Comparison of ENCODE assay signal across 8 cellular contexts in genomic region chr16:56964243-56965148, GRCh38. TPM values are rescaled to one million over a fixed set of nuclear protein-coding genes. Genes with fewer than 3 reads are reported as not detected.
DNase-seq lines count a peak whose midpoint lies in the region; ATAC-seq and TF ChIP-seq lines count a peak whose summit lies in the region.

No MANE protein-coding gene starts in this region.

- H3K4me1 ChIP-seq in PC-9 (replicated peaks; ENCODE audit: insufficient read depth), result peaks cover 17% of the 10 kb centered on the region

- no peaks in the 10 kb centered on the region for H3K27me3 ChIP-seq in PC-9 (ENCODE audit: insufficient read depth, low read depth)

- no peak overlapping the region for H3K4me3 Mint-ChIP-seq in activated T-cell treated with anti-CD3 and anti-CD28 coated beads, Interleukin-2, amount 50 U/mL, for 4 hours
- H3K4me3 Mint-ChIP-seq in neural crest cell, result no peak overlapping the region
- H3K4me3 Mint-ChIP-seq in stimulated activated naive CD8-positive, alpha-beta T cell treated with anti-CD3 and anti-CD28 coated beads, Interleukin-15, amount 100 ng/mL, for 72 hours, result peak overlapping the region in 1 of 2 donors; percentile 12

- H3F3A ChIP-seq in PC-9 (ENCODE audit: insufficient read depth, low read depth), result peaks cover 11% of the 10 kb centered on the region

- H3K36me3 ChIP-seq in PC-9 (ENCODE audit: low read depth), result no peaks in the 10 kb centered on the region

- POLR2A ChIA-PET in PC-9 (lab: Charles Lee; ENCODE audit: unreplicated experiment), result interaction anchor here (0.6 kb wide), 1 partner anchor 20 kb away, joined by 3 read pairs; no protein-coding TSS in a partner anchor

- no peaks in the 10 kb centered on the region for H3K27me3 Mint-ChIP-seq in activated T-cell treated with anti-CD3 and anti-CD28 coated beads, Interleukin-2, amount 50 U/mL, for 4 hours (ENCODE audit: low read depth)
- no peaks in the 10 kb centered on the region for H3K27me3 Mint-ChIP-seq in neural crest cell (ENCODE audit: low read depth)
- H3K27me3 Mint-ChIP-seq in stimulated activated naive CD8-positive, alpha-beta T cell treated with anti-CD3 and anti-CD28 coated beads, Interleukin-15, amount 100 ng/mL, for 72 hours, result no peaks in the 10 kb centered on the region

- peaks cover 19% of the 10 kb centered on the region for H3K4me1 Mint-ChIP-seq in activated T-cell treated with anti-CD3 and anti-CD28 coated beads, Interleukin-2, amount 50 U/mL, for 4 hours (ENCODE audit: low read depth)
- H3K4me1 Mint-ChIP-seq in neural crest cell, result no peaks in the 10 kb centered on the region
- peaks cover 29% of the 10 kb centered on the region for H3K4me1 Mint-ChIP-seq in stimulated activated naive CD8-positive, alpha-beta T cell treated with anti-CD3 and anti-CD28 coated beads, Interleukin-15, amount 100 ng/mL, for 72 hours

- no peaks in the 10 kb centered on the region for H3K36me3 Mint-ChIP-seq in activated T-cell treated with anti-CD3 and anti-CD28 coated beads, Interleukin-2, amount 50 U/mL, for 4 hours (ENCODE audit: insufficient read depth)
- no peaks in the 10 kb centered on the region for H3K36me3 Mint-ChIP-seq in neural crest cell (ENCODE audit: low read depth)

- ATAC-seq in HG02885 (IDR thresholded peaks at IDR 0.05; ENCODE audit: poor library complexity, unreplicated experiment) (peak; percentile 65), HG02571 (IDR thresholded peaks at IDR 0.05; ENCODE audit: unreplicated experiment) (no peak)
- peak; percentile 91 to 92 for ATAC-seq in activated T-cell treated with anti-CD3 and anti-CD28 coated beads, Interleukin-2, amount 50 U/mL, for 4 hours
- ATAC-seq in stimulated activated naive CD8-positive, alpha-beta T cell treated with anti-CD3 and anti-CD28 coated beads, Interleukin-15, amount 100 ng/mL, for 72 hours, result peak; percentile 88

- no peaks in the 10 kb centered on the region for H3K9me3 ChIP-seq in PC-9 (ENCODE audit: insufficient read depth, low read depth)

- no peak overlapping the region for H2AFZ ChIP-seq in PC-9

- intact Hi-C loops in PC-9 (cut with micrococcal nuclease; ENCODE audit: unreplicated experiment), result no loop called here

- CTCF ChIA-PET in PC-9 (lab: Charles Lee), result interaction anchor here (0.7 to 1.2 kb wide), 3 partner anchors 10 to 49 kb away, joined by 3 read pairs; no protein-coding TSS in a partner anchor

- TF ChIP-seq CTCF in GM12801 (IDR thresholded peaks at IDR 0.05; ENCODE audit: extremely low read depth, insufficient read length) (peak; percentile 91), PC-9 (conservative IDR thresholded peaks at IDR 0.05) (peak; percentile 96), fibroblast of mammary gland (conservative IDR thresholded peaks at IDR 0.05; ENCODE audit: control insufficient read depth, insufficient read depth, low read depth, low read length) (peak; percentile 78), neural crest cell (conservative IDR thresholded peaks at IDR 0.05) (peak; percentile 85)

- peak overlapping the region; percentile 38; the same call in 1 of the 2 replicates for H3K27ac ChIP-seq in PC-9

- no TSS peak for BruUV-seq in PC-9 (replicated peaks; lab: Mats Ljungman, UMichigan)

- H3K4me2 ChIP-seq in PC-9, result peak overlapping the region; percentile 31; the same call in 1 of the 2 replicates

- H4K20me1 ChIP-seq in PC-9 (ENCODE audit: insufficient read depth), result no peaks in the 10 kb centered on the region

- H3K27ac Mint-ChIP-seq in neural crest cell (ENCODE audit: unreplicated experiment), result peak overlapping the region; percentile 39
- peak overlapping the region; percentile 90 to 93 for H3K27ac Mint-ChIP-seq in stimulated activated naive CD8-positive, alpha-beta T cell treated with anti-CD3 and anti-CD28 coated beads, Interleukin-15, amount 100 ng/mL, for 72 hours

- peak; percentile 77 to 78 for DNase-seq in PC-9
- peak; percentile 97 for DNase-seq in activated T-cell treated with anti-CD3 and anti-CD28 coated beads, Interleukin-2, amount 50 U/mL, for 4 hours
- peak; percentile 92 for DNase-seq in fibroblast of mammary gland (ENCODE audit: low read depth)
- peak; percentile 95 for DNase-seq in neural crest cell (ENCODE audit: low read depth, low spot score)
- peak; percentile 92 to 94 for DNase-seq in stimulated activated naive CD8-positive, alpha-beta T cell treated with anti-CD3 and anti-CD28 coated beads, Interleukin-15, amount 100 ng/mL, for 72 hours

- H3K9me3 Mint-ChIP-seq in activated T-cell treated with anti-CD3 and anti-CD28 coated beads, Interleukin-2, amount 50 U/mL, for 4 hours, result no peaks in the 10 kb centered on the region
- no peaks in the 10 kb centered on the region for H3K9me3 Mint-ChIP-seq in neural crest cell
- no peaks in the 10 kb centered on the region for H3K9me3 Mint-ChIP-seq in stimulated activated naive CD8-positive, alpha-beta T cell treated with anti-CD3 and anti-CD28 coated beads, Interleukin-15, amount 100 ng/mL, for 72 hours

- no peaks in the 10 kb centered on the region for H3K9me2 ChIP-seq in PC-9 (ENCODE audit: insufficient read depth)

- H3K4me3 ChIP-seq in PC-9 (no peak overlapping the region), fibroblast of mammary gland (ENCODE audit: control insufficient read depth, low read depth, low read length) (no peak overlapping the region)

- H3K79me2 ChIP-seq in PC-9 (ENCODE audit: low read depth), result no peaks in the 10 kb centered on the region

RNA-seq across cellular contexts. Expression of gene CETP, which starts 2.7 kb away (rescaled TPM):
- total RNA-seq in PC-9 (2021), result not detected in 2 replicates
- total RNA-seq in activated T-cell treated with anti-CD3 and anti-CD28 coated beads, Interleukin-2, amount 50 U/mL, for 4 hours, result under 1 TPM in 1 of 3 donors, not detected in 2; 0.11 TPM
- not detected in 2 replicates for total RNA-seq in neural crest cell

RNA-seq across cellular contexts. Expression of gene NLRC5, which starts 24.9 kb away (rescaled TPM):
- total RNA-seq in PC-9 (2021) (21.9 and 29.7 TPM in 2 replicates), neural crest cell (0.26 TPM in 1 of 2 replicates, not detected in the other)
- total RNA-seq in activated T-cell treated with anti-CD3 and anti-CD28 coated beads, Interleukin-2, amount 50 U/mL, for 4 hours, result 100 to 1,000 TPM; 143 to 180 (median 158) TPM

RNA-seq across cellular contexts. Expression of gene HERPUD1, which starts 32.6 kb away (rescaled TPM):
- total RNA-seq in PC-9 (2021), result 23.5 and 35.3 TPM in 2 replicates
- 100 to 1,000 TPM; 161 to 228 (median 170) TPM for total RNA-seq in activated T-cell treated with anti-CD3 and anti-CD28 coated beads, Interleukin-2, amount 50 U/mL, for 4 hours
- 32.9 and 34.0 TPM in 2 replicates for total RNA-seq in neural crest cell

Comparison
In these comparisons a context has a peak if more than half of its experiments do, and no peak if none do; other contexts are left out.
1. RNA of gene NLRC5, which starts 24.9 kb away (total RNA-seq): 143 to 180 TPM in activated T-cell treated with anti-CD3 and anti-CD28 coated beads, Interleukin-2, amount 50 U/mL, for 4 hours and 21.9 to 29.7 TPM in PC-9; 0.26 TPM in neural crest cell; every median in the first group is over 10 times any median in the second.
2. Peak in every context shown above with its lines, with median percentiles within 50 percentile points of each other: CTCF ChIP-seq and DNase-seq.